ENCODE assay signal across 25 cellular contexts in genomic region chrX:123086768-123087167, GRCh38.
"Had no signal": no experiment of that assay in that cellular context is flagged by ENCODE, and none has a peak within 500 bp of the region (broad histone marks: within the 10 kb centered on the region; RNA-seq: fewer than 3 reads in every experiment).

No MANE protein-coding gene starts in this region.

- H3K4me1 ChIP-seq: esophagus squamous epithelium, left lung, psoas muscle, spleen, tibial nerve, upper lobe of left lung had no signal

- H3K9me3 Mint-ChIP-seq: stimulated activated memory B cell treated with anti-CD40 and anti-IgM and Interleukin-4, amounts not matched to agents 10 μg/mL and 1 μg/mL and 100 μg/mL, for 72 hours had no signal

- ATAC-seq: natural killer cell; psoas muscle; right cardiac atrium; stimulated activated memory B cell treated with anti-CD40 and anti-IgM and Interleukin-4, amounts not matched to agents 10 μg/mL and 1 μg/mL and 100 μg/mL, for 72 hours; stimulated activated naive CD8-positive, alpha-beta T cell treated with anti-CD3 and anti-CD28 coated beads, Interleukin-15, Interleukin-2, amounts not matched to agents 100 U/mL and 50 U/mL, for 24 hours had no signal

- FAIRE-seq: endothelial cell of umbilical vein, frontal cortex, keratinocyte, urothelium cell line had no signal

- H3K27me3 Mint-ChIP-seq: stimulated activated memory B cell treated with anti-CD40 and anti-IgM and Interleukin-4, amounts not matched to agents 10 μg/mL and 1 μg/mL and 100 μg/mL, for 72 hours had no signal

- H3K9me3 ChIP-seq: esophagus squamous epithelium, left lung, ovary, psoas muscle, spleen, thoracic aorta, tibial nerve, upper lobe of left lung had no signal

- H3K4me3 Mint-ChIP-seq: natural killer cell; stimulated activated memory B cell treated with anti-CD40 and anti-IgM and Interleukin-4, amounts not matched to agents 10 μg/mL and 1 μg/mL and 100 μg/mL, for 72 hours had no signal

- H3K36me3 Mint-ChIP-seq: natural killer cell; stimulated activated memory B cell treated with anti-CD40 and anti-IgM and Interleukin-4, amounts not matched to agents 10 μg/mL and 1 μg/mL and 100 μg/mL, for 72 hours had no signal

- H3K27me3 ChIP-seq: esophagus squamous epithelium, left lung, ovary, spleen, tibial nerve, upper lobe of left lung had no signal

- H3K36me3 ChIP-seq: esophagus squamous epithelium, left lung, ovary, spleen, thoracic aorta, tibial nerve, upper lobe of left lung had no signal

- DNase-seq: dermis blood vessel endothelial cell; effector memory CD4-positive, alpha-beta T cell; erythroblast; esophagus squamous epithelium; head of caudate nucleus; left lung; natural killer cell; occipital lobe; ovary; posterior cingulate gyrus; psoas muscle; right cardiac atrium; spleen; stimulated activated CD4-positive, alpha-beta T cell treated with anti-CD3 and anti-CD28 coated beads, Interleukin-4, amount 100 ng/mL, for 4 hours; stimulated activated naive CD8-positive, alpha-beta T cell treated with anti-CD3 and anti-CD28 coated beads, Interleukin-15, Interleukin-2, amounts not matched to agents 100 U/mL and 50 U/mL, for 24 hours; upper lobe of left lung had no signal

- H3K4me3 ChIP-seq: coronary artery, esophagus squamous epithelium, left lung, ovary, psoas muscle, skin epidermis, spleen, thoracic aorta, tibial nerve, upper lobe of left lung had no signal

- H3K27ac ChIP-seq: coronary artery, esophagus squamous epithelium, left lung, ovary, psoas muscle, skin epidermis, spleen, thoracic aorta, tibial nerve, upper lobe of left lung had no signal

- H3K4me1 Mint-ChIP-seq: natural killer cell; stimulated activated memory B cell treated with anti-CD40 and anti-IgM and Interleukin-4, amounts not matched to agents 10 μg/mL and 1 μg/mL and 100 μg/mL, for 72 hours had no signal

- H3K27ac Mint-ChIP-seq: natural killer cell; stimulated activated memory B cell treated with anti-CD40 and anti-IgM and Interleukin-4, amounts not matched to agents 10 μg/mL and 1 μg/mL and 100 μg/mL, for 72 hours had no signal
